In the genomic region with DNA sequence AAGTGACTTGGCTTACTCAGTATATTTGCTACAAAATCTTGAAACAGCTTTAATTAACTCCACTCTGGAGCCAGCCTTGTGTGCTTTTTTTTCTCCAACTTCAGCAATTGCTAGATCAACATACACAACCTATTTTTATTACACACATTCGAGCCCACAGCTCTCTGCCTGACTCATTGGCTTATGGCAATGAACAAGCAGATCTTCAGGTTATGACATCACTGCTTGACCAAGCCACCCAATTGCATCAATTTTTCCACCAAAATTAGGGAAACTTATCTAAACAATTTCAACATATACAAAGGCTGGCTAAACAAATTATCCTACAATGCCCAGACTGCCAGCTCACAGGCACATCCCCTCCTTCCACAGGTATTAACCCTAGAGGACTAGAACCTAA, we compare ENCODE assay signal across 15 cellular contexts. TPM values are rescaled to one million over a fixed set of nuclear protein-coding genes. Genes with fewer than 3 reads are reported as not detected.
DNase-seq lines count a peak whose midpoint lies in the region; ATAC-seq lines count a peak whose summit lies in the region.
"Had no signal": no experiment of that assay in that cellular context is flagged by ENCODE, and none has a peak within 500 bp of the region (broad histone marks: within the 10 kb centered on the region; RNA-seq: fewer than 3 reads in every experiment).

No MANE protein-coding gene starts in this region.

- peaks cover under 1% of the 10 kb centered on the region for H3K4me1 ChIP-seq in CD4-positive, alpha-beta memory T cell (ENCODE audit: insufficient read depth, low read length)
- H3K4me1 ChIP-seq: prostate gland had no signal

- H3K9me3 ChIP-seq in CD4-positive, alpha-beta memory T cell (ENCODE audit: control insufficient read depth in 1 of 2, low read length in 2 of 2) = peaks cover 0 to 18% of the 10 kb centered on the region in 2 donors
- H3K9me3 ChIP-seq: prostate gland had no signal

- H3K27ac ChIP-seq in epithelial cell of prostate = no peak overlapping the region
- H3K27ac ChIP-seq in CD4-positive, alpha-beta memory T cell (ENCODE audit: low read depth, low read length) = no peak overlapping the region
- H3K27ac ChIP-seq: prostate gland had no signal

- H3K4me1 Mint-ChIP-seq in CD4-positive, alpha-beta memory T cell = no peaks in the 10 kb centered on the region

- no peaks in the 10 kb centered on the region for H3K27me3 ChIP-seq in CD4-positive, alpha-beta memory T cell (ENCODE audit: insufficient read depth, low read length)

- intact Hi-C loops in CD4-positive, alpha-beta memory T cell (cut with micrococcal nuclease) = no loop called here

- no peak overlapping the region for H3K4me3 ChIP-seq in CD4-positive, alpha-beta memory T cell (ENCODE audit: low read length in 2 of 2)
- H3K4me3 ChIP-seq: prostate gland had no signal

- CTCF ChIA-PET in CD4-positive, alpha-beta memory T cell (lab: Charles Lee; ENCODE audit: partially characterized antibody) = no interaction called here

- H3K27ac Mint-ChIP-seq in CD4-positive, alpha-beta memory T cell = no peak overlapping the region
- H3K27ac Mint-ChIP-seq: activated naive CD8-positive, alpha-beta T cell treated with anti-CD3 and anti-CD28 coated beads, Interleukin-2, amount 10 ng/mL, durations not matched to agents 7 days and 5 days had no signal

- no peaks in the 10 kb centered on the region for H3K36me3 ChIP-seq in CD4-positive, alpha-beta memory T cell (ENCODE audit: insufficient read depth, low read length)
- H3K36me3 ChIP-seq: prostate gland had no signal

- POLR2A ChIA-PET in CD4-positive, alpha-beta memory T cell (lab: Charles Lee; ENCODE audit: partially characterized antibody) = no interaction called here

- no peak overlapping the region for H3K4me3 Mint-ChIP-seq in CD4-positive, alpha-beta memory T cell
- H3K4me3 Mint-ChIP-seq: activated naive CD8-positive, alpha-beta T cell treated with anti-CD3 and anti-CD28 coated beads, Interleukin-2, amount 10 ng/mL, durations not matched to agents 7 days and 5 days had no signal

- peaks cover 23 to 41% of the 10 kb centered on the region in 2 donors for H3K36me3 Mint-ChIP-seq in CD4-positive, alpha-beta memory T cell

- DNase-seq in A172 (ENCODE audit: low spot score) (peak; percentile 30), GF-D8 (lab: John Stamatoyannopoulos, UW) (peak; percentile 29), NOMO-1 treated with DMSO at 0.1 percent for 48 hours (lab: John Stamatoyannopoulos, UW; ENCODE audit: unreplicated experiment) (peak; percentile 36), epithelial cell of prostate (ENCODE audit: low read depth, low spot score) (peak; percentile 20), ecto neural progenitor cell (ENCODE audit: low spot score) (no peak), NCI-H524 treated with DMSO at 0.1 percent for 48 hours (lab: John Stamatoyannopoulos, UW) (no peak)
- no peak for DNase-seq in CD4-positive, alpha-beta memory T cell
- DNase-seq: activated CD4-positive, alpha-beta T cell treated with anti-CD3 and anti-CD28 coated beads for 4 hours; activated naive CD8-positive, alpha-beta T cell treated with anti-CD3 and anti-CD28 coated beads, Interleukin-2, amount 10 ng/mL, durations not matched to agents 7 days and 5 days; activated T-cell treated with anti-CD3 and anti-CD28 coated beads, Interleukin-2, amount 50 U/mL, for 1 hour; DMS79 treated with DMSO at 0.1 percent for 48 hours; stimulated activated CD4-positive, alpha-beta T cell treated with anti-CD3 and anti-CD28 coated beads, Interleukin-2, amount 100 ng/mL, for 24 hours had no signal

- no peak for ATAC-seq in GM18517 (IDR thresholded peaks at IDR 0.05; ENCODE audit: unreplicated experiment)
- ATAC-seq: Panc1 had no signal

- no peaks in the 10 kb centered on the region for H3K27me3 Mint-ChIP-seq in CD4-positive, alpha-beta memory T cell
- H3K27me3 Mint-ChIP-seq: activated naive CD8-positive, alpha-beta T cell treated with anti-CD3 and anti-CD28 coated beads, Interleukin-2, amount 10 ng/mL, durations not matched to agents 7 days and 5 days had no signal

- peaks cover 0 to 65% (median 42%) of the 10 kb centered on the region in 8 donors for H3K9me3 Mint-ChIP-seq in CD4-positive, alpha-beta memory T cell

RNA-seq across cellular contexts. Expression of a gene that starts 39.6 kb away (rescaled TPM):
- 6.0 and 9.4 TPM in 2 replicates for total RNA-seq in A172 (2014; rRNA removed; shearing (Covaris generic))
- 10 to 100 TPM; 34.2 to 36.8 TPM for total RNA-seq in CD4-positive, alpha-beta memory T cell
- 10 to 100 TPM; 12.9 to 19.3 TPM for polyA plus RNA-seq in CD4-positive, alpha-beta memory T cell

Comparison
In these comparisons a context has a peak if more than half of its experiments do, and no peak if none do; other contexts are left out.
1. DNase-seq: peak in A172 (single experiment), GF-D8 (single experiment), NOMO-1 treated with DMSO at 0.1 percent for 48 hours (single experiment) and epithelial cell of prostate (single experiment); none in CD4-positive, alpha-beta memory T cell (0 of 5), ecto neural progenitor cell (single experiment) and NCI-H524 treated with DMSO at 0.1 percent for 48 hours (single experiment).